In the genomic region with DNA sequence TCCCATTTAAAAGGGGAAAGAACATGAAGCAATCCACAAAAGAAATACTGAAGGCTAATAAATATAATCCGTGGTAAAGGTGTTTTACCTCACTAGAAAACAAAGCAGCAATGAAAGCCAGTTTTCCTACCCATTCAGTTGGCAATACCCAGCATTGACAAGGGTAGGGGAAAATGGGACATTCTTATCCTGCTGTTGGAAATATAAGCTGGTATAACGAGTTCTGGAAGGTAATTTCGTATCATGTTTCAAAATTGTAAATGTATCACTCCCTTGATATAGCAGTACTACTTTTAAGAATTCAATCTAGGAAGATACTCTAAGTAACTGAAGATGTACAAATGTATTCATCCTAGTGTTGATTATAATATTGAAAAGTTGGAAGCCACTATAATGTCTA, we compare ENCODE assay signal across 25 cellular contexts.
"Had no signal": no experiment of that assay in that cellular context is flagged by ENCODE, and none has a peak within 500 bp of the region (broad histone marks: within the 10 kb centered on the region; RNA-seq: fewer than 3 reads in every experiment).

No MANE protein-coding gene starts in this region.

- H3K27me3 ChIP-seq: dorsolateral prefrontal cortex, esophagus muscularis mucosa, esophagus squamous epithelium, gastrocnemius medialis, gastroesophageal sphincter, heart left ventricle, heart right ventricle, hepatocyte had no signal

- H3K27ac ChIP-seq: coronary artery, dorsolateral prefrontal cortex, epithelial cell of prostate, esophagus muscularis mucosa, esophagus squamous epithelium, foreskin keratinocyte, gastrocnemius medialis, gastroesophageal sphincter, heart left ventricle, heart right ventricle, hepatocyte had no signal

- H3K9me3 ChIP-seq: esophagus muscularis mucosa, esophagus squamous epithelium, gastrocnemius medialis, gastroesophageal sphincter, heart left ventricle, heart right ventricle had no signal

- H3K36me3 ChIP-seq: esophagus muscularis mucosa, esophagus squamous epithelium, gastrocnemius medialis, heart left ventricle, heart right ventricle had no signal

- H3K79me2 ChIP-seq: hepatocyte had no signal

- H3K4me2 ChIP-seq: hepatocyte had no signal

- H3K4me3 ChIP-seq: coronary artery, dorsolateral prefrontal cortex, esophagus muscularis mucosa, esophagus squamous epithelium, gastrocnemius medialis, gastroesophageal sphincter, heart left ventricle, heart right ventricle, hepatocyte had no signal

- H3K4me1 ChIP-seq: esophagus muscularis mucosa, esophagus squamous epithelium, foreskin keratinocyte, gastroesophageal sphincter, heart left ventricle, heart right ventricle had no signal

- DNase-seq: cortex of kidney; dermis blood vessel endothelial cell; dorsolateral prefrontal cortex; effector CD4-positive, alpha-beta T cell; effector CD8-positive, alpha-beta T cell; effector memory CD4-positive, alpha-beta T cell; effector memory CD8-positive, alpha-beta T cell; endodermal cell; erythroblast; esophagus squamous epithelium; foreskin fibroblast; foreskin keratinocyte; foreskin melanocyte; gastrocnemius medialis; glutamatergic neuron; head of caudate nucleus; heart left ventricle; heart right ventricle; hippocampal formation had no signal

- ATAC-seq: effector memory CD8-positive, alpha-beta T cell; esophagus mucosa; foreskin keratinocyte; gastrocnemius medialis; gastroesophageal sphincter; heart left ventricle; heart right ventricle had no signal

- H2AFZ ChIP-seq: hepatocyte had no signal
